Comparison of ENCODE assay signal across 8 cellular contexts in genomic region chr15:68821190-68821897, GRCh38. TPM values are rescaled to one million over a fixed set of nuclear protein-coding genes. Genes with fewer than 3 reads are reported as not detected.
DNase-seq lines count a peak whose midpoint lies in the region; ATAC-seq and TF ChIP-seq lines count a peak whose summit lies in the region.

No MANE protein-coding gene starts in this region.

- peaks cover 18% of the 10 kb centered on the region for H3K4me1 Mint-ChIP-seq in memory B cell

- 0% methylated on average over 15 to 30 of the region's 63 CpGs for WGBS in upper lobe of left lung, 2 donors

- H3K4me3 Mint-ChIP-seq in memory B cell: peak overlapping the region; percentile 100

- H3K27me3 Mint-ChIP-seq in memory B cell: no peaks in the 10 kb centered on the region

- no peaks in the 10 kb centered on the region for H3K36me3 Mint-ChIP-seq in memory B cell

- H3K9me3 ChIP-seq in HAP-1 (no peaks in the 10 kb centered on the region), upper lobe of left lung (no peaks in the 10 kb centered on the region)

- H3K4me1 ChIP-seq in HAP-1 (peaks cover 24% of the 10 kb centered on the region), upper lobe of left lung (peaks cover 10 to 22% (median 17%) of the 10 kb centered on the region in 4 donors)

- TF ChIP-seq POLR2A in upper lobe of left lung (IDR thresholded peaks at IDR 0.05): no peak

- ATAC-seq in memory B cell (ENCODE audit: low read depth) (peak; percentile 0), upper lobe of left lung (ENCODE audit: low FRiP score in 2 of 2) (peak in 1 of 2 donors; percentile 1)

- no peaks in the 10 kb centered on the region for H3K27me3 ChIP-seq in HAP-1 (ENCODE audit: low read depth)
- H3K27me3 ChIP-seq in upper lobe of left lung: no peaks in the 10 kb centered on the region

- no peak for TF ChIP-seq CTCF in GM13976 (IDR thresholded peaks at IDR 0.05; ENCODE audit: borderline replicate concordance, control extremely low read depth, extremely low read depth, insufficient read depth, missing control alignments)
- TF ChIP-seq CTCF in upper lobe of left lung (IDR thresholded peaks at IDR 0.05): no peak

- H3K36me3 ChIP-seq in HAP-1 (replicated peaks): peaks cover 10% of the 10 kb centered on the region
- H3K36me3 ChIP-seq in upper lobe of left lung: no peaks in the 10 kb centered on the region

- H3K4me3 ChIP-seq in HAP-1 (peak overlapping the region; percentile 91), upper lobe of left lung (peak overlapping the region; percentile 76 to 96 (median 93))

- DNase-seq in GM13976 (ENCODE audit: low spot score) (peak; percentile 4), HAP-1 (ENCODE audit: low spot score in 2 of 2) (no peak), NCI-H69 (lab: John Stamatoyannopoulos, UW) (peak; percentile 45), memory B cell (ENCODE audit: low spot score in 2 of 2) (no peak), upper lobe of left lung (peak in 1 of 2 donors; percentile 35), COLO829 (ENCODE audit: low spot score) (no peak), GM03348 (ENCODE audit: low spot score) (no peak)
- DNase-seq in central memory CD4-positive, alpha-beta T cell: peak; percentile 3

- H3K27ac Mint-ChIP-seq in memory B cell: peak overlapping the region; percentile 94

- no peak for TF ChIP-seq EP300 in upper lobe of left lung (IDR thresholded peaks at IDR 0.05)

- H3K9me3 Mint-ChIP-seq in memory B cell: no peaks in the 10 kb centered on the region

- H3K27ac ChIP-seq in upper lobe of left lung: peak overlapping the region; percentile 98 to 100 (median 100)

- in situ Hi-C loops in GM13976 (cut with MboI; ENCODE audit: low sequenced_read_pairs, unreplicated experiment) (no loop called here), HAP-1 (cut with MboI; ENCODE audit: low sequenced_read_pairs) (no loop called here)

RNA-seq across cellular contexts. Expression of gene ANP32A, which starts 0.6 kb away (rescaled TPM):
- 100 to 1,000 TPM in 2 of 6 donors, 10 to 100 TPM in 4; 62.9 to 110 (median 81.5) TPM for total RNA-seq in upper lobe of left lung

Comparison
In these comparisons a context has a peak if more than half of its experiments do, and no peak if none do; other contexts are left out.
1. DNase-seq: peak in GM13976 (single experiment), NCI-H69 (single experiment) and central memory CD4-positive, alpha-beta T cell (single experiment); none in HAP-1 (0 of 2), memory B cell (0 of 2), COLO829 (single experiment) and GM03348 (single experiment).